Comparison of ENCODE assay signal across 26 cellular contexts in genomic region chr20:8774412-8774811, GRCh38.
DNase-seq lines count a peak whose midpoint lies in the region; ATAC-seq and TF ChIP-seq lines count a peak whose summit lies in the region.
"Had no signal": no experiment of that assay in that cellular context is flagged by ENCODE, and none has a peak within 500 bp of the region (broad histone marks: within the 10 kb centered on the region; RNA-seq: fewer than 3 reads in every experiment).

No MANE protein-coding gene starts in this region.

- WGBS in adrenal gland, 4 donors: 57 to 69% (median 61%) methylated on average over 5 of the region's 5 CpGs

- TF ChIP-seq POLR2A in adrenal gland (IDR thresholded peaks at IDR 0.05): no peak

- no peak for ATAC-seq in HG02884 (IDR thresholded peaks at IDR 0.05; ENCODE audit: unreplicated experiment)
- ATAC-seq: CD8-positive, alpha-beta T cell; HCT116; K562; PC-3 had no signal

- H3K9me3 Mint-ChIP-seq in progenitor cell of endocrine pancreas (ENCODE audit: low read depth) (no peaks in the 10 kb centered on the region), Calu3 (ENCODE audit: low read depth, unreplicated experiment) (no peaks in the 10 kb centered on the region)
- H3K9me3 Mint-ChIP-seq: CD8-positive, alpha-beta T cell had no signal

- H3K27me3 ChIP-seq in adrenal gland: no peaks in the 10 kb centered on the region
- H3K27me3 ChIP-seq: SJSA1 had no signal

- H3K36me3 ChIP-seq in adrenal gland (replicated peaks in 1 of 2): no peaks in the 10 kb centered on the region
- H3K36me3 ChIP-seq: SJSA1 had no signal

- no peak overlapping the region for H3K27ac ChIP-seq in adrenal gland
- H3K27ac ChIP-seq: C4-2B, SJSA1 had no signal

- CTCF ChIA-PET in Calu3 (lab: Charles Lee): no interaction called here

- no peaks in the 10 kb centered on the region for H3K4me1 Mint-ChIP-seq in progenitor cell of endocrine pancreas (ENCODE audit: low read depth)
- H3K4me1 Mint-ChIP-seq in Calu3 (ENCODE audit: low read depth, unreplicated experiment): no peaks in the 10 kb centered on the region

- no peak overlapping the region for H3K4me3 Mint-ChIP-seq in progenitor cell of endocrine pancreas (ENCODE audit: low read depth)
- H3K4me3 Mint-ChIP-seq in Calu3 (ENCODE audit: low read depth, unreplicated experiment): no peak overlapping the region
- H3K4me3 Mint-ChIP-seq: CD8-positive, alpha-beta T cell had no signal

- intact Hi-C loops in adrenal gland (cut with DNase I): no loop called here
- intact Hi-C loops in Calu3 (cut with micrococcal nuclease; ENCODE audit: unreplicated experiment): no loop called here

- H3K27ac Mint-ChIP-seq in progenitor cell of endocrine pancreas (peak overlapping the region; percentile 43), Calu3 (ENCODE audit: unreplicated experiment) (no peak overlapping the region)
- H3K27ac Mint-ChIP-seq: CD8-positive, alpha-beta T cell had no signal

- no peak overlapping the region for H3K4me3 ChIP-seq in adrenal gland
- no peak overlapping the region for H3K4me3 ChIP-seq in fibroblast of villous mesenchyme (ENCODE audit: low read depth, low read length)
- H3K4me3 ChIP-seq: K562, SJSA1 had no signal

- DNase-seq in adrenal gland: peak in 4 of 7 donors; percentile 20 to 58 (median 34)
- peak; percentile 75 for DNase-seq in fibroblast of villous mesenchyme (ENCODE audit: low read depth)
- DNase-seq in progenitor cell of endocrine pancreas (ENCODE audit: low spot score, unreplicated experiment): no peak
- no peak for DNase-seq in SHP77 (lab: John Stamatoyannopoulos, UW)
- DNase-seq in SIG-M5 treated with dmso at 0.1 percent for 504 hours (lab: John Stamatoyannopoulos, UW; ENCODE audit: unreplicated experiment): no peak
- DNase-seq in Calu3: no peak
- DNase-seq: Caco-2; CD8-positive, alpha-beta T cell; DMS 273 treated with DMSO at 0.1 percent for 48 hours; DMS79; GF-D8; Kasumi-1; MV-4-11; NCI-H1105; NCI-H1436 treated with DMSO at 0.1 percent for 48 hours; NCI-H187 treated with DMSO at 0.1 percent for 48 hours; NCI-H446 treated with DMSO at 0.1 percent for 48 hours; NCI-H526; NCI-H82; NK-92 treated with Interleukin-12 subunit alpha and Interleukin-12 subunit beta, amount 100 ng/mL, for 24 hours; PC-3 had no signal

- BruUV-seq in Calu3 (replicated peaks; lab: Mats Ljungman, UMichigan): no TSS peak

- TF ChIP-seq CTCF in adrenal gland (IDR thresholded peaks at IDR 0.05): no peak
- TF ChIP-seq CTCF in fibroblast of villous mesenchyme (IDR thresholded peaks at IDR 0.05; ENCODE audit: insufficient read depth, low read depth, low read length): no peak
- TF ChIP-seq CTCF in progenitor cell of endocrine pancreas (IDR thresholded peaks at IDR 0.05; ENCODE audit: unreplicated experiment): no peak
- TF ChIP-seq CTCF in Calu3 (IDR thresholded peaks at IDR 0.05; ENCODE audit: unreplicated experiment): no peak

- H3K27me3 Mint-ChIP-seq in progenitor cell of endocrine pancreas: no peaks in the 10 kb centered on the region
- H3K27me3 Mint-ChIP-seq in Calu3 (ENCODE audit: unreplicated experiment): no peaks in the 10 kb centered on the region

- peaks cover 7% of the 10 kb centered on the region for H3K36me3 Mint-ChIP-seq in progenitor cell of endocrine pancreas (ENCODE audit: insufficient read depth)
- H3K36me3 Mint-ChIP-seq in Calu3 (ENCODE audit: insufficient read depth, unreplicated experiment): no peaks in the 10 kb centered on the region
- H3K36me3 Mint-ChIP-seq: CD8-positive, alpha-beta T cell had no signal

- no peaks in the 10 kb centered on the region for H3K4me1 ChIP-seq in adrenal gland (replicated peaks in 1 of 2)
- H3K4me1 ChIP-seq: Caco-2, SJSA1 had no signal

- no peaks in the 10 kb centered on the region for H3K9me3 ChIP-seq in adrenal gland (replicated peaks in 1 of 3)
- H3K9me3 ChIP-seq: Caco-2, SJSA1 had no signal

Comparison
In these comparisons a context has a peak if more than half of its experiments do, and no peak if none do; other contexts are left out.
1. DNase-seq: peak in adrenal gland (4 of 7) and fibroblast of villous mesenchyme (single experiment); none in progenitor cell of endocrine pancreas (single experiment), SHP77 (0 of 2), SIG-M5 treated with dmso at 0.1 percent for 504 hours (single experiment) and Calu3 (single experiment).